In the genomic region with DNA sequence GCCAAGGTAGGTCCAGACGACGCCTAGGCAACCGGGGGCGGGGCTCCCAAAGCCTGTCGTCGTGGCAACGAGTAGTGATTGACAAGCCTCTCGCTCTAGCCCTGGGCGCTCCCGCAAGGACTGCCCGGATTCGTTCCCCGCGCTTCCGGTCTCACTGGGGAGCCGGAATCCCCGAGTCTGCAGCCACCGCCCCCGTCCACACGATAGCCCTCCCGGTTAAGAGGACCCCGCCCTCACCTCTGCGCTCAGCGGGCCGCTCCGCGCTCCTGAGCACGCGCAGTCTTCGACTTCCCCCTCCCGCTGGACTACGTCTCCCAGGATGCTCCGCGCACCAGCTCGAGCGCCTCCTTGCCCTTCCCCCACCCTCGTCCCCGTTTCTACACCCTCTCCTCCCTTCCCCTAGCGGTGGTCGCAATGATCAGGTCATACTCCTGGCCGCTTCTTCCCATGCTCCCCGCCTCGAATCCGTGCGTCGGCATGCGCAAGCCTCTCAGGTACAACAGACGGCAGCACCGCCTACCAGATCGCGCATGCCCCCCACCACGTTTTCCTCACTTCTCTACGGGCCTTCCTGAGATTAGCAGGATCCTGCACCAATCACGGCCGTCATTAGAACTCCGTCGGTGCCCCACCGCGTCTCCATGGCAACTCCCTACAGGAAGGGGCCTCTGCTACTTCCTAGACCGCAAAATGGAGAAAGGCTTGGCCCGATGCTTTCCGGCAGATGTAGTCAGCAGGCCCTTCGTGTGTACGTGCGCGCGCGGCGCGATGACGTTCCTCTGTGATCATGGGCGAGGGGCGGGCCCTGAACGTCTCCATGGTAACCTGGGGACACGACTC, we compare ENCODE assay signal across 8 cellular contexts. TPM values are rescaled to one million over a fixed set of nuclear protein-coding genes. Genes with fewer than 3 reads are reported as not detected.
DNase-seq lines count a peak whose midpoint lies in the region; ATAC-seq and TF ChIP-seq lines count a peak whose summit lies in the region.

A gene (minus strand): TSS at position 518 of the 840 bp plus-strand sequence. CDS start 1,946 bp downstream, outside the sequence.

- peak; percentile 50 for ATAC-seq in GM21717 (IDR thresholded peaks at IDR 0.05; ENCODE audit: unreplicated experiment)
- peak; percentile 75 to 77 for ATAC-seq in activated T-cell treated with anti-CD3 and anti-CD28 coated beads, Interleukin-2, amount 50 U/mL, for 4 hours

- H2AFZ ChIP-seq in Karpas-422 (ENCODE audit: low read length) (no peak within 1 kb of the TSS), neuron (ENCODE audit: low read depth, low read length) (no peak within 1 kb of the TSS)

- intact Hi-C loops in Calu3 (cut with micrococcal nuclease; ENCODE audit: unreplicated experiment) = loop anchor here (2.0 kb wide), 1 partner anchor 28 kb away; a partner anchor contains a TSS

- H4K20me1 ChIP-seq in Karpas-422 (ENCODE audit: insufficient read depth, low read depth, low read length) = no peaks in the 10 kb centered on the region

- no peaks in the 10 kb centered on the region for H3K9me3 Mint-ChIP-seq in Calu3 (ENCODE audit: low read depth, unreplicated experiment)
- no peaks in the 10 kb centered on the region for H3K9me3 Mint-ChIP-seq in activated T-cell treated with anti-CD3 and anti-CD28 coated beads, Interleukin-2, amount 50 U/mL, for 4 hours

- no peaks in the 10 kb centered on the region for H3K9me2 ChIP-seq in Karpas-422 (replicated peaks; ENCODE audit: insufficient read depth, low read length)

- TSS peak; percentile 21 for BruUV-seq in Calu3 (replicated peaks; lab: Mats Ljungman, UMichigan)

- peak within 1 kb of the TSS; percentile 72 for H3K9ac ChIP-seq in Karpas-422 (ENCODE audit: low read length)

- H3K4me3 ChIP-seq in Karpas-422 (ENCODE audit: low read length) = peak within 1 kb of the TSS; percentile 81
- H3K4me3 ChIP-seq in fibroblast of the aortic adventitia (ENCODE audit: low read depth, low read length) = peak within 1 kb of the TSS; percentile 92
- peak within 1 kb of the TSS; percentile 56 for H3K4me3 ChIP-seq in neuron (ENCODE audit: low read length)

- no peaks in the 10 kb centered on the region for H3K27me3 Mint-ChIP-seq in Calu3 (ENCODE audit: unreplicated experiment)
- H3K27me3 Mint-ChIP-seq in activated T-cell treated with anti-CD3 and anti-CD28 coated beads, Interleukin-2, amount 50 U/mL, for 4 hours (ENCODE audit: low read depth) = no peaks in the 10 kb centered on the region

- DNase-seq in Calu3 (peak; percentile 99), Karpas-422 (peak; percentile 98), fibroblast of the aortic adventitia (ENCODE audit: low read depth) (peak; percentile 100), superior temporal gyrus (ENCODE audit: extremely low spot score) (peak; percentile 99), DMS 273 (lab: John Stamatoyannopoulos, UW; ENCODE audit: unreplicated experiment) (no peak)
- DNase-seq in activated T-cell treated with anti-CD3 and anti-CD28 coated beads, Interleukin-2, amount 50 U/mL, for 4 hours = peak; percentile 100

- peak within 1 kb of the TSS; percentile 80 for H3K27ac ChIP-seq in Karpas-422 (ENCODE audit: low read length)

- peaks cover 23% of the 10 kb centered on the region for H3K4me1 ChIP-seq in Karpas-422 (ENCODE audit: low read length)
- peaks cover 22% of the 10 kb centered on the region for H3K4me1 ChIP-seq in neuron (ENCODE audit: insufficient read depth, low read length)

- peak within 1 kb of the TSS; percentile 88 for H3K4me3 Mint-ChIP-seq in Calu3 (ENCODE audit: low read depth, unreplicated experiment)
- H3K4me3 Mint-ChIP-seq in activated T-cell treated with anti-CD3 and anti-CD28 coated beads, Interleukin-2, amount 50 U/mL, for 4 hours = peak within 1 kb of the TSS; percentile 97

- peaks cover 54% of the 10 kb centered on the region for H3K36me3 Mint-ChIP-seq in Calu3 (ENCODE audit: insufficient read depth, unreplicated experiment)
- peaks cover 9% of the 10 kb centered on the region for H3K36me3 Mint-ChIP-seq in activated T-cell treated with anti-CD3 and anti-CD28 coated beads, Interleukin-2, amount 50 U/mL, for 4 hours (ENCODE audit: insufficient read depth)

- H3K27me3 ChIP-seq in Karpas-422 (ENCODE audit: low read length) (no peaks in the 10 kb centered on the region), neuron (ENCODE audit: insufficient read depth, low read length) (no peaks in the 10 kb centered on the region)

- TF ChIP-seq CTCF in Calu3 (IDR thresholded peaks at IDR 0.05; ENCODE audit: unreplicated experiment) = no peak
- peak; percentile 32 for TF ChIP-seq CTCF in fibroblast of the aortic adventitia (IDR thresholded peaks at IDR 0.05; ENCODE audit: insufficient read depth, low read length)

- H3K27ac Mint-ChIP-seq in Calu3 (ENCODE audit: unreplicated experiment) = peak within 1 kb of the TSS; percentile 98

- H3K9me3 ChIP-seq in Karpas-422 (ENCODE audit: low read length) = no peaks in the 10 kb centered on the region
- no peaks in the 10 kb centered on the region for H3K9me3 ChIP-seq in neuron (ENCODE audit: low read length)

- H3K36me3 ChIP-seq in Karpas-422 (ENCODE audit: insufficient read depth, low read length) = no peaks in the 10 kb centered on the region
- peaks cover 11% of the 10 kb centered on the region for H3K36me3 ChIP-seq in neuron (ENCODE audit: insufficient read depth, low read length)

- H3K79me2 ChIP-seq in Karpas-422 (ENCODE audit: low read length) = peaks cover 8% of the 10 kb centered on the region

- CTCF ChIA-PET in Calu3 (lab: Charles Lee) = interaction anchor here (0.5 kb wide), 1 partner anchor 10 kb away, joined by 7 read pairs; no protein-coding TSS in a partner anchor

- H3K4me1 Mint-ChIP-seq in Calu3 (ENCODE audit: low read depth, unreplicated experiment) = peaks cover 27% of the 10 kb centered on the region
- peaks cover 37% of the 10 kb centered on the region for H3K4me1 Mint-ChIP-seq in activated T-cell treated with anti-CD3 and anti-CD28 coated beads, Interleukin-2, amount 50 U/mL, for 4 hours (ENCODE audit: low read depth)

- H3K4me2 ChIP-seq in Karpas-422 (ENCODE audit: low read depth, low read length, poor library complexity, severe bottlenecking) = peak within 1 kb of the TSS; percentile 91

RNA-seq across cellular contexts. Expression of the gene that starts here (rescaled TPM):
- total RNA-seq in Calu3 (2022) (31.8 and 33.5 TPM in 2 replicates), fibroblast of the aortic adventitia (ENCODE audit: low replicate concordance) (15.5 and 21.1 TPM in 2 replicates)
- 13.3 and 20.1 TPM in 2 replicates for total RNA-seq in Karpas-422 (2014; rRNA removed; shearing (Covaris generic); ENCODE audit: low replicate concordance)
- total RNA-seq in activated T-cell treated with anti-CD3 and anti-CD28 coated beads, Interleukin-2, amount 50 U/mL, for 4 hours = 10 to 100 TPM; 12.4 to 16.9 (median 12.7) TPM
